Comparison of ENCODE assay signal across 14 cellular contexts in genomic region chr5:140828402-140828737, GRCh38. TPM values are rescaled to one million over a fixed set of nuclear protein-coding genes. Genes with fewer than 3 reads are reported as not detected.
DNase-seq lines count a peak whose midpoint lies in the region; TF ChIP-seq lines count a peak whose summit lies in the region.
"Had no signal": no experiment of that assay in that cellular context is flagged by ENCODE, and none has a peak within 500 bp of the region (broad histone marks: within the 10 kb centered on the region; RNA-seq: fewer than 3 reads in every experiment).

No MANE protein-coding gene starts in this region.

- H3K4me1 Mint-ChIP-seq in endothelial cell (ENCODE audit: unreplicated experiment) = peaks cover 3% of the 10 kb centered on the region
- peaks cover 14% of the 10 kb centered on the region for H3K4me1 Mint-ChIP-seq in osteocyte (ENCODE audit: unreplicated experiment)
- H3K4me1 Mint-ChIP-seq: central memory CD8-positive, alpha-beta T cell had no signal

- peaks cover 9% of the 10 kb centered on the region for H3K36me3 Mint-ChIP-seq in endothelial cell (ENCODE audit: low read depth, unreplicated experiment)
- peaks cover 24% of the 10 kb centered on the region for H3K36me3 Mint-ChIP-seq in osteocyte (ENCODE audit: unreplicated experiment)

- H3K27ac Mint-ChIP-seq in endothelial cell (ENCODE audit: unreplicated experiment) (peak overlapping the region; percentile 0), osteocyte (ENCODE audit: unreplicated experiment) (peak overlapping the region; percentile 89)

- TF ChIP-seq CTCF in endothelial cell (IDR thresholded peaks at IDR 0.05; ENCODE audit: unreplicated experiment) = no peak
- TF ChIP-seq CTCF in osteocyte (IDR thresholded peaks at IDR 0.05) = peak; percentile 52

- peak overlapping the region; percentile 4 for H3K4me3 Mint-ChIP-seq in endothelial cell (ENCODE audit: unreplicated experiment)
- H3K4me3 Mint-ChIP-seq in osteocyte (ENCODE audit: unreplicated experiment) = peak overlapping the region; percentile 87
- H3K4me3 Mint-ChIP-seq: central memory CD8-positive, alpha-beta T cell had no signal

- DNase-seq in G401 (ENCODE audit: low spot score) (peak; percentile 11), NCI-H2171 (lab: John Stamatoyannopoulos, UW) (peak; percentile 34), endothelial cell (ENCODE audit: low spot score) (no peak), osteocyte (ENCODE audit: extremely low spot score, unreplicated experiment) (no peak), HPDE6-E6E7 (ENCODE audit: extremely low spot score) (no peak), DMS79 (lab: John Stamatoyannopoulos, UW) (no peak)
- no peak for DNase-seq in central memory CD4-positive, alpha-beta T cell
- DNase-seq in stimulated activated CD4-positive, alpha-beta T cell treated with anti-CD3 and anti-CD28 coated beads, Interleukin-4, amount 100 ng/mL, for 1 hour = no peak
- DNase-seq: activated naive CD4-positive, alpha-beta T cell treated with anti-CD3 and anti-CD28 coated beads, Interleukin-2, amount 50 U/mL, for 16 hours; NCI-H345; posterior cingulate gyrus; SK-N-SH had no signal

- in situ Hi-C loops in G401 (cut with HindIII; ENCODE audit: low sequenced_read_pairs) = no loop called here

- no peaks in the 10 kb centered on the region for H3K27me3 Mint-ChIP-seq in endothelial cell (ENCODE audit: unreplicated experiment)
- no peaks in the 10 kb centered on the region for H3K27me3 Mint-ChIP-seq in osteocyte (ENCODE audit: unreplicated experiment)

- no peaks in the 10 kb centered on the region for H3K9me3 Mint-ChIP-seq in endothelial cell (ENCODE audit: unreplicated experiment)
- peaks cover 14% of the 10 kb centered on the region for H3K9me3 Mint-ChIP-seq in osteocyte (ENCODE audit: unreplicated experiment)
- H3K9me3 Mint-ChIP-seq: central memory CD8-positive, alpha-beta T cell had no signal

RNA-seq across cellular contexts. Expression of gene PCDHA6, which starts 0.6 kb away (rescaled TPM):
- total RNA-seq in G401 (2014; rRNA removed; shearing (Covaris generic)) = not detected in 2 replicates
- total RNA-seq in endothelial cell (ENCODE audit: unreplicated experiment) (2.3 TPM), osteocyte (20.2 TPM in 2 replicates)

RNA-seq across cellular contexts. Expression of gene PCDHA7, which starts 5.7 kb away (rescaled TPM):
- 0.43 TPM in 1 of 2 replicates, not detected in the other for total RNA-seq in G401 (2014; rRNA removed; shearing (Covaris generic))
- total RNA-seq in endothelial cell (ENCODE audit: unreplicated experiment) (2.9 TPM), osteocyte (2.0 and 2.1 TPM in 2 replicates)
- total RNA-seq: endothelial cell of umbilical vein had no signal

RNA-seq across cellular contexts. Expression of gene PCDHA5, which starts 7.0 kb away (rescaled TPM):
- under 0.01 and 0.31 TPM in 2 replicates for total RNA-seq in G401 (2014; rRNA removed; shearing (Covaris generic))
- total RNA-seq in endothelial cell (ENCODE audit: unreplicated experiment) (2.7 TPM), osteocyte (1.0 and 1.1 TPM in 2 replicates)
- total RNA-seq: endothelial cell of umbilical vein had no signal

RNA-seq across cellular contexts. Expression of gene PCDHA8, which starts 12.6 kb away (rescaled TPM):
- 0.03 TPM in 1 of 2 replicates, not detected in the other for total RNA-seq in G401 (2014; rRNA removed; shearing (Covaris generic))
- total RNA-seq in endothelial cell (ENCODE audit: unreplicated experiment) = 1.6 TPM
- total RNA-seq in osteocyte = 1.9 and 2.0 TPM in 2 replicates
- total RNA-seq: endothelial cell of umbilical vein had no signal

RNA-seq across cellular contexts. Expression of gene PCDHA9, which starts 19.8 kb away (rescaled TPM):
- not detected in 2 replicates for total RNA-seq in G401 (2014; rRNA removed; shearing (Covaris generic))
- total RNA-seq in endothelial cell (ENCODE audit: unreplicated experiment) (1.7 TPM), osteocyte (1.7 and 1.8 TPM in 2 replicates)
- total RNA-seq: endothelial cell of umbilical vein had no signal

Comparison
In these comparisons a context has a peak if more than half of its experiments do, and no peak if none do; other contexts are left out.
1. DNase-seq: peak in G401 (single experiment) and NCI-H2171 (single experiment); none in endothelial cell (single experiment), osteocyte (single experiment), HPDE6-E6E7 (single experiment), central memory CD4-positive, alpha-beta T cell (single experiment), DMS79 (single experiment) and stimulated activated CD4-positive, alpha-beta T cell treated with anti-CD3 and anti-CD28 coated beads, Interleukin-4, amount 100 ng/mL, for 1 hour (single experiment).